In the genomic region with DNA sequence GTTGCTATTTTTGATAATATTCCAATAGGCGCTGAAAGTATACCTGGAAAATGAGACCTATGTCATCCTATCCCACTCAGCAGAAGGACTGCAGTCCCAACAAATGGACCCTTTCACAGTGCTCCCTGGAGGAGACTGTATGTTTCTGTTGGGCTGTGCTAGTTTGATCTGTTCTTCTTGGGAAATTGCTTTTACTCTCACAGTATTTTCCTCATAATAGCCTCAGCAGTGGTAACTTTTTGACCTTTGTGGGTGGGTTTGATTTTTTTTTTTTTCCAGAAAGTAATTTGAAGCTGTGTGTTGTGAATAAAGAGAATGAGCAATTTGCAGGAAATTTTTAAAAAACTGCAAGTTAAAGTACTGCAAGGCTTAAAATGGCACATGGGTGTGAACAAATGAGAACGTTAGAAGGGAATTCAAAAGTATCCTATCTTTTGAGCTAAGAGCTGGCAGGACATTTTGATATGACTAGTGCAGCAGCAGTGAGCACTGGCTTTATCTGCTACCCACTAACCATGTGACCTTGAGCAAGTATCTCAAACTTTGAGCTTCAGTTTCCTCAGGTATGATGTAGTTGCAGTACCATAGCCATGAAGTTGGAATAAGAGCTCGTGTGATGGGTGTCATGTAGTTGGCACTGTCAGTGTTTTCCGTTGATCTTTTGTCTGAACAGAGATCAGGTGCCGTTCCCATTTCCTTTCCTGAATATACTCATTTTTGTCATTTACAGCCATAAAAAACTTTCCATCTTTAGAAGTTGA, we compare ENCODE assay signal across 1 cellular context.
TF ChIP-seq lines count a peak whose summit lies in the region.

No MANE protein-coding gene starts in this region.

TF ChIP-seq in liver, 16 proteins besides CTCF, POLR2A, EP300 and RAD21:
- TF ChIP-seq, protein P1, sequence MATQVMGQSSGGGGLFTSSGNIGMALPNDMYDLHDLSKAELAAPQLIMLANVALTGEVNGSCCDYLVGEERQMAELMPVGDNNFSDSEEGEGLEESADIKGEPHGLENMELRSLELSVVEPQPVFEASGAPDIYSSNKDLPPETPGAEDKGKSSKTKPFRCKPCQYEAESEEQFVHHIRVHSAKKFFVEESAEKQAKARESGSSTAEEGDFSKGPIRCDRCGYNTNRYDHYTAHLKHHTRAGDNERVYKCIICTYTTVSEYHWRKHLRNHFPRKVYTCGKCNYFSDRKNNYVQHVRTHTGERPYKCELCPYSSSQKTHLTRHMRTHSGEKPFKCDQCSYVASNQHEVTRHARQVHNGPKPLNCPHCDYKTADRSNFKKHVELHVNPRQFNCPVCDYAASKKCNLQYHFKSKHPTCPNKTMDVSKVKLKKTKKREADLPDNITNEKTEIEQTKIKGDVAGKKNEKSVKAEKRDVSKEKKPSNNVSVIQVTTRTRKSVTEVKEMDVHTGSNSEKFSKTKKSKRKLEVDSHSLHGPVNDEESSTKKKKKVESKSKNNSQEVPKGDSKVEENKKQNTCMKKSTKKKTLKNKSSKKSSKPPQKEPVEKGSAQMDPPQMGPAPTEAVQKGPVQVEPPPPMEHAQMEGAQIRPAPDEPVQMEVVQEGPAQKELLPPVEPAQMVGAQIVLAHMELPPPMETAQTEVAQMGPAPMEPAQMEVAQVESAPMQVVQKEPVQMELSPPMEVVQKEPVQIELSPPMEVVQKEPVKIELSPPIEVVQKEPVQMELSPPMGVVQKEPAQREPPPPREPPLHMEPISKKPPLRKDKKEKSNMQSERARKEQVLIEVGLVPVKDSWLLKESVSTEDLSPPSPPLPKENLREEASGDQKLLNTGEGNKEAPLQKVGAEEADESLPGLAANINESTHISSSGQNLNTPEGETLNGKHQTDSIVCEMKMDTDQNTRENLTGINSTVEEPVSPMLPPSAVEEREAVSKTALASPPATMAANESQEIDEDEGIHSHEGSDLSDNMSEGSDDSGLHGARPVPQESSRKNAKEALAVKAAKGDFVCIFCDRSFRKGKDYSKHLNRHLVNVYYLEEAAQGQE (IDR thresholded peaks at IDR 0.05), result no peak
- TF ChIP-seq HNF4A (conservative IDR thresholded peaks at IDR 0.05), result peak in 1 of 2 donors; percentile 21
- TF ChIP-seq YY1 (IDR thresholded peaks at IDR 0.05), result peak; percentile 10
